1 cellular context compared by ENCODE assay signal in the genomic region with DNA sequence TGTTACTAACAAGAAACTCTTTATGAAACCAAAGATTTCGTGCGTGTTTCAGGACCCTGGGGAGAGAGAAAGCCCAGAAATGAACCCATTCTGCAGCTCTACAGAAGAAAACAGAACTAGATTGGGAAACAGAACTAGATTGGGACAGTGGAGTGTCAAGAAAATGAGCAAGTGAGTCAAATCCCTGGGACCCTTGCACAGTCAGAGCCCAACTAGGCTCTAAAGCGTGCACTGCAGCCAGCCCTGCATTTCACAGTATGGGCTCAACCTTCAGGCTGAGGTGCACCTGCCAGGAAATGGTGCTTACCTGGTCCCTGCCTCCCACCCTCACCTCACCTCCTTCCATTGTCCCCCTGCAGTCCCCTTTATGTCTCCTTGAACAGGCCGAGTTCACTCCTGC.
TF ChIP-seq lines count a peak whose summit lies in the region.

No MANE protein-coding gene starts in this region.

TF ChIP-seq in HepG2, 621 proteins besides CTCF, POLR2A, EP300 and RAD21 (continued from another document):
- TF ChIP-seq, protein P1, sequence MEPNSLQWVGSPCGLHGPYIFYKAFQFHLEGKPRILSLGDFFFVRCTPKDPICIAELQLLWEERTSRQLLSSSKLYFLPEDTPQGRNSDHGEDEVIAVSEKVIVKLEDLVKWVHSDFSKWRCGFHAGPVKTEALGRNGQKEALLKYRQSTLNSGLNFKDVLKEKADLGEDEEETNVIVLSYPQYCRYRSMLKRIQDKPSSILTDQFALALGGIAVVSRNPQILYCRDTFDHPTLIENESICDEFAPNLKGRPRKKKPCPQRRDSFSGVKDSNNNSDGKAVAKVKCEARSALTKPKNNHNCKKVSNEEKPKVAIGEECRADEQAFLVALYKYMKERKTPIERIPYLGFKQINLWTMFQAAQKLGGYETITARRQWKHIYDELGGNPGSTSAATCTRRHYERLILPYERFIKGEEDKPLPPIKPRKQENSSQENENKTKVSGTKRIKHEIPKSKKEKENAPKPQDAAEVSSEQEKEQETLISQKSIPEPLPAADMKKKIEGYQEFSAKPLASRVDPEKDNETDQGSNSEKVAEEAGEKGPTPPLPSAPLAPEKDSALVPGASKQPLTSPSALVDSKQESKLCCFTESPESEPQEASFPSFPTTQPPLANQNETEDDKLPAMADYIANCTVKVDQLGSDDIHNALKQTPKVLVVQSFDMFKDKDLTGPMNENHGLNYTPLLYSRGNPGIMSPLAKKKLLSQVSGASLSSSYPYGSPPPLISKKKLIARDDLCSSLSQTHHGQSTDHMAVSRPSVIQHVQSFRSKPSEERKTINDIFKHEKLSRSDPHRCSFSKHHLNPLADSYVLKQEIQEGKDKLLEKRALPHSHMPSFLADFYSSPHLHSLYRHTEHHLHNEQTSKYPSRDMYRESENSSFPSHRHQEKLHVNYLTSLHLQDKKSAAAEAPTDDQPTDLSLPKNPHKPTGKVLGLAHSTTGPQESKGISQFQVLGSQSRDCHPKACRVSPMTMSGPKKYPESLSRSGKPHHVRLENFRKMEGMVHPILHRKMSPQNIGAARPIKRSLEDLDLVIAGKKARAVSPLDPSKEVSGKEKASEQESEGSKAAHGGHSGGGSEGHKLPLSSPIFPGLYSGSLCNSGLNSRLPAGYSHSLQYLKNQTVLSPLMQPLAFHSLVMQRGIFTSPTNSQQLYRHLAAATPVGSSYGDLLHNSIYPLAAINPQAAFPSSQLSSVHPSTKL (CRISPR knock-in tag; IDR thresholded peaks at IDR 0.05), result no peak
